8 cellular contexts compared by ENCODE assay signal in genomic region chr2:224638338-224638823, GRCh38. TPM values are rescaled to one million over a fixed set of nuclear protein-coding genes. Genes with fewer than 3 reads are reported as not detected.
A peak's percentile ranks its signal among the peaks of the same experiment; 100 is the strongest.
DNase-seq lines count a peak whose midpoint lies in the region; ATAC-seq, FAIRE-seq and TF ChIP-seq lines count a peak whose summit lies in the region.

No MANE protein-coding gene starts in this region.

- TF ChIP-seq CTCF in astrocyte (IDR thresholded peaks at IDR 0.05; ENCODE audit: insufficient read depth, low read depth, low read length) (no peak), kidney (IDR thresholded peaks at IDR 0.05; ENCODE audit: borderline replicate concordance, extremely low read depth, insufficient read depth) (no peak), body of pancreas (IDR thresholded peaks at IDR 0.05) (no peak)

- H3K9ac ChIP-seq in astrocyte (ENCODE audit: low read length) (no peak overlapping the region), kidney (ENCODE audit: low read length in 2 of 2) (no peak overlapping the region)

- H4K20me1 ChIP-seq in astrocyte (ENCODE audit: insufficient read depth, low read length), result no peaks in the 10 kb centered on the region

- DNase-seq in NCI-H69 (lab: John Stamatoyannopoulos, UW) (peak; percentile 3), astrocyte (ENCODE audit: low read depth) (peak; percentile 17), kidney (no peak), NCI-H226 (no peak), body of pancreas (no peak), NCI-H1694 (lab: John Stamatoyannopoulos, UW) (no peak)

- H3K36me3 ChIP-seq in astrocyte (ENCODE audit: insufficient read depth, low read length) (no peaks in the 10 kb centered on the region), kidney (ENCODE audit: control insufficient read depth in 1 of 2, insufficient read depth in 2 of 2, low read length in 2 of 2) (no peaks in the 10 kb centered on the region), body of pancreas (replicated peaks in 1 of 2; ENCODE audit: insufficient read depth in 1 of 2, low read depth in 2 of 2) (no peaks in the 10 kb centered on the region)

- no peak for TF ChIP-seq POLR2A in body of pancreas (IDR thresholded peaks at IDR 0.05)

- H3K27ac ChIP-seq in astrocyte (ENCODE audit: low read depth, low read length), result no peak overlapping the region
- no peak overlapping the region for H3K27ac ChIP-seq in kidney (ENCODE audit: low read depth in 2 of 2, low read length in 2 of 2)
- H3K27ac ChIP-seq in body of pancreas, result no peak overlapping the region

- FAIRE-seq in astrocyte (lab: Jason Lieb, UNC), result no peak
- FAIRE-seq in kidney (lab: Jason Lieb, UNC), result no peak

- intact Hi-C loops in kidney (cut with DNase I) (no loop called here), body of pancreas (cut with DNase I) (no loop called here)

- H3K79me2 ChIP-seq in astrocyte (ENCODE audit: insufficient read depth, low read length), result no peaks in the 10 kb centered on the region

- no peak overlapping the region for H2AFZ ChIP-seq in astrocyte (ENCODE audit: low read depth, low read length)

- no peak overlapping the region for H3K4me2 ChIP-seq in astrocyte (ENCODE audit: low read length)

- WGBS in body of pancreas, 2 donors, result 44 to 57% methylated on average over 8 of the region's 8 CpGs

- H3K4me1 ChIP-seq in astrocyte (ENCODE audit: insufficient read depth, low read length) (no peaks in the 10 kb centered on the region), kidney (ENCODE audit: control insufficient read depth in 1 of 2, insufficient read depth in 1 of 2, low read depth in 1 of 2, low read length in 2 of 2) (no peaks in the 10 kb centered on the region), body of pancreas (no peaks in the 10 kb centered on the region)

- no peak overlapping the region for H3K4me3 Mint-ChIP-seq in astrocyte (ENCODE audit: unreplicated experiment)

- H3K36me3 Mint-ChIP-seq in astrocyte (ENCODE audit: low read depth, unreplicated experiment), result no peaks in the 10 kb centered on the region

- H3K27me3 ChIP-seq in astrocyte (ENCODE audit: insufficient read depth, low read length), result no peaks in the 10 kb centered on the region
- no peaks in the 10 kb centered on the region for H3K27me3 ChIP-seq in body of pancreas

- H3K4me1 Mint-ChIP-seq in astrocyte (ENCODE audit: low read depth, unreplicated experiment), result no peaks in the 10 kb centered on the region

- peaks cover 1% of the 10 kb centered on the region for H3K9me3 Mint-ChIP-seq in astrocyte (ENCODE audit: unreplicated experiment)

- peaks cover 4% of the 10 kb centered on the region for H3K27me3 Mint-ChIP-seq in astrocyte (ENCODE audit: low read depth, unreplicated experiment)

- H3K9me3 ChIP-seq in astrocyte (ENCODE audit: insufficient read depth, low read depth, low read length), result no peaks in the 10 kb centered on the region
- no peaks in the 10 kb centered on the region for H3K9me3 ChIP-seq in kidney (ENCODE audit: control insufficient read depth in 1 of 2, low read length in 2 of 2)
- H3K9me3 ChIP-seq in body of pancreas, result no peaks in the 10 kb centered on the region

- no peak overlapping the region for H3K4me3 ChIP-seq in astrocyte (ENCODE audit: insufficient read depth, low read depth, low read length)
- no peak overlapping the region for H3K4me3 ChIP-seq in kidney (ENCODE audit: low read length in 2 of 2)
- H3K4me3 ChIP-seq in body of pancreas, result no peak overlapping the region

- ATAC-seq in GM18858 (IDR thresholded peaks at IDR 0.05; ENCODE audit: unreplicated experiment) (peak; percentile 94), HG02678 (IDR thresholded peaks at IDR 0.05; ENCODE audit: unreplicated experiment) (peak; percentile 92), body of pancreas (no peak)

- no peak overlapping the region for H3K27ac Mint-ChIP-seq in astrocyte (ENCODE audit: unreplicated experiment)

RNA-seq across cellular contexts. Expression of gene CUL3, which starts 53.2 kb away (rescaled TPM):
- total RNA-seq in astrocyte (78.2 and 95.5 TPM in 2 replicates), kidney (78.5 TPM), body of pancreas (10 to 100 TPM; 26.5 to 33.3 TPM)
- 81.2 TPM for polyA plus RNA-seq in kidney (ENCODE audit: insufficient read depth, low read depth, low replicate concordance)

Comparison
In these comparisons a context has a peak if more than half of its experiments do, and no peak if none do; other contexts are left out.
1. DNase-seq: peak in NCI-H69 (single experiment) and astrocyte (single experiment); none in kidney (single experiment), NCI-H226 (single experiment), body of pancreas (0 of 4) and NCI-H1694 (single experiment).